28 cellular contexts compared by ENCODE assay signal in the genomic region with DNA sequence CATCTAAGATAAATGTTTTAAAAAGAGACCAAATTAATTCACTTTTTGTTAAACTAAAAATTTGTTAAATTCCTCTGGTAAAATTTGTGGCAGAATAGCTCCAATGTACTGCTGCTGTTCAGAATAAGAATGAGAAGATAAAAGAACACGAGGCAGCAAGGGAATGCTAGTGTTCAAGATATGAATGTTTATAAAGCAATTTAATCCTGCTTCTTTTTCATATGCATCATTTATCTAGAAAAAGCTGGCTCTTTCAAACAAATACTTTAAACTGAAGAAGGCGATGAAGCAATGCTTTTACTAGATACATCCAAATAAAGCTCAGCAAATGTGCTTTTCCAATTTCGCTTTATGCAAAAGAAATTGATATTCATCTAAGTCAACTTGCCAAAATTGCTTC.
"Had no signal": no experiment of that assay in that cellular context is flagged by ENCODE, and none has a peak within 500 bp of the region (broad histone marks: within the 10 kb centered on the region; RNA-seq: fewer than 3 reads in every experiment).

No MANE protein-coding gene starts in this region.

- H3K4me1 ChIP-seq: colonic mucosa, esophagus muscularis mucosa, foreskin keratinocyte, gastrocnemius medialis, gastroesophageal sphincter, heart left ventricle, heart right ventricle had no signal

- H2AFZ ChIP-seq: hepatocyte had no signal

- H3K36me3 ChIP-seq: colonic mucosa, esophagus muscularis mucosa, esophagus squamous epithelium, gastrocnemius medialis, gastroesophageal sphincter, heart left ventricle, heart right ventricle had no signal

- H3K27me3 ChIP-seq: colonic mucosa, esophagus muscularis mucosa, esophagus squamous epithelium, gastrocnemius medialis, gastroesophageal sphincter, heart right ventricle, hepatocyte had no signal

- FAIRE-seq: endometrium, endothelial cell of umbilical vein, frontal cortex had no signal

- H3K4me3 ChIP-seq: colonic mucosa, coronary artery, dorsolateral prefrontal cortex, esophagus muscularis mucosa, esophagus squamous epithelium, gastrocnemius medialis, gastroesophageal sphincter, heart left ventricle, heart right ventricle, hepatocyte had no signal

- DNase-seq: colonic mucosa; cortex of kidney; dermis blood vessel endothelial cell; dorsolateral prefrontal cortex; effector CD4-positive, alpha-beta T cell; effector CD8-positive, alpha-beta T cell; effector memory CD4-positive, alpha-beta T cell; effector memory CD8-positive, alpha-beta T cell; endodermal cell; erythroblast; esophagus squamous epithelium; foreskin fibroblast; foreskin keratinocyte; foreskin melanocyte; gastrocnemius medialis; glutamatergic neuron; head of caudate nucleus; heart left ventricle; heart right ventricle had no signal

- H3K27ac ChIP-seq: colonic mucosa, coronary artery, dorsolateral prefrontal cortex, epithelial cell of prostate, esophagus muscularis mucosa, esophagus squamous epithelium, foreskin keratinocyte, gastrocnemius medialis, gastroesophageal sphincter, heart left ventricle, heart right ventricle, hepatocyte had no signal

- H3K9me3 ChIP-seq: colonic mucosa, esophagus muscularis mucosa, esophagus squamous epithelium, gastrocnemius medialis, gastroesophageal sphincter, heart left ventricle, heart right ventricle had no signal

- H3K4me2 ChIP-seq: hepatocyte had no signal

- ATAC-seq: effector memory CD8-positive, alpha-beta T cell; esophagus mucosa; foreskin keratinocyte; gastrocnemius medialis; gastroesophageal sphincter; heart left ventricle; heart right ventricle had no signal
